10 cellular contexts compared by ENCODE assay signal in genomic region chr10:96288151-96288621, GRCh38. TPM values are rescaled to one million over a fixed set of nuclear protein-coding genes. Genes with fewer than 3 reads are reported as not detected.
DNase-seq lines count a peak whose midpoint lies in the region; ATAC-seq and TF ChIP-seq lines count a peak whose summit lies in the region.
"Had no signal": no experiment of that assay in that cellular context is flagged by ENCODE, and none has a peak within 500 bp of the region (broad histone marks: within the 10 kb centered on the region; RNA-seq: fewer than 3 reads in every experiment).

No MANE protein-coding gene starts in this region.

- H3K4me1 Mint-ChIP-seq in mesothelial cell of epicardium = peaks cover 35% of the 10 kb centered on the region

- peak overlapping the region in 1 of 4 donors; percentile 29 for H3K27ac ChIP-seq in gastrocnemius medialis

- H3K9me3 ChIP-seq in gastrocnemius medialis (no peaks in the 10 kb centered on the region), BE2C (no peaks in the 10 kb centered on the region)
- H3K9me3 ChIP-seq: lower lobe of right lung had no signal

- ATAC-seq in GM21423 (IDR thresholded peaks at IDR 0.05; ENCODE audit: unreplicated experiment) (peak; percentile 58), HG03558 (IDR thresholded peaks at IDR 0.05; ENCODE audit: extremely low read depth, unreplicated experiment) (peak; percentile 46), gastrocnemius medialis (no peak)

- H3K4me3 ChIP-seq in gastrocnemius medialis = no peak overlapping the region
- H3K4me3 ChIP-seq in BE2C (ENCODE audit: low read depth, low read length) = no peak overlapping the region
- H3K4me3 ChIP-seq: lower lobe of right lung had no signal

- TF ChIP-seq CTCF in GM13977 (IDR thresholded peaks at IDR 0.05; ENCODE audit: extremely low read depth, insufficient read depth, missing control alignments) (no peak), mesothelial cell of epicardium (IDR thresholded peaks at IDR 0.05; ENCODE audit: unreplicated experiment) (no peak), gastrocnemius medialis (IDR thresholded peaks at IDR 0.05 in 4 of 5, conservative IDR thresholded peaks at IDR 0.05 in 1 of 5) (no peak), BE2C (IDR thresholded peaks at IDR 0.05; ENCODE audit: low read depth, low read length) (no peak)

- peak overlapping the region; percentile 51 for H3K27ac Mint-ChIP-seq in mesothelial cell of epicardium

- DNase-seq in GM13977 (ENCODE audit: low spot score) (peak; percentile 55), mesothelial cell of epicardium (ENCODE audit: low spot score in 2 of 2, unreplicated experiment in 2 of 2) (no peak), gastrocnemius medialis (no peak), DMS79 treated with DMSO at 0.1 percent for 48 hours (lab: John Stamatoyannopoulos, UW) (no peak), BE2C (no peak), DMS114 treated with DMSO at 0.1 percent for 48 hours (lab: John Stamatoyannopoulos, UW; ENCODE audit: unreplicated experiment) (no peak)
- DNase-seq: lower lobe of right lung had no signal

- H3K9me3 Mint-ChIP-seq in mesothelial cell of epicardium = no peaks in the 10 kb centered on the region

- H3K27me3 Mint-ChIP-seq in mesothelial cell of epicardium (ENCODE audit: low read depth) = no peaks in the 10 kb centered on the region

- no peak overlapping the region for H3K4me3 Mint-ChIP-seq in mesothelial cell of epicardium

- in situ Hi-C loops in GM13977 (cut with MboI; ENCODE audit: low pct_unique_long_range_greater_than_20kb, low sequenced_read_pairs, unreplicated experiment) = no loop called here
- in situ Hi-C loops in gastrocnemius medialis (cut with MboI; ENCODE audit: low sequenced_read_pairs in 4 of 4) = loop anchor here in 1 of 4 donors (25.0 kb wide), 1 partner anchor 251 kb away; the partner anchor contains the start of gene CCNJ

- H3K36me3 ChIP-seq in gastrocnemius medialis (no peaks in the 10 kb centered on the region), BE2C (no peaks in the 10 kb centered on the region)
- H3K36me3 ChIP-seq: lower lobe of right lung had no signal

- no peaks in the 10 kb centered on the region for H3K36me3 Mint-ChIP-seq in mesothelial cell of epicardium

- peaks cover 14% of the 10 kb centered on the region in 2 donors for H3K4me1 ChIP-seq in gastrocnemius medialis
- H3K4me1 ChIP-seq in BE2C = no peaks in the 10 kb centered on the region

- no peak for TF ChIP-seq POLR2A in gastrocnemius medialis (IDR thresholded peaks at IDR 0.05)

- intact Hi-C loops in gastrocnemius medialis (cut with DNase I; ENCODE audit: low total_unique reads) = no loop called here

- H3K27me3 ChIP-seq in gastrocnemius medialis (no peaks in the 10 kb centered on the region), BE2C (0 out of 2 replicates have a peak, but pooled peaks cover under 1% of the 10 kb centered on the region)

RNA-seq across cellular contexts. Expression of gene DNTT, which starts 16.0 kb away (rescaled TPM):
- total RNA-seq in mesothelial cell of epicardium (not detected in 3 replicates), gastrocnemius medialis (not detected)
- not detected for polyA plus RNA-seq in BE2C (2012; ENCODE audit: insufficient read depth, insufficient read length, low read depth)
- total RNA-seq: HT1080, lower lobe of right lung had no signal

RNA-seq across cellular contexts. Expression of gene BLNK, which starts 16.8 kb away (rescaled TPM):
- 7.0 to 8.2 TPM (median 7.1 TPM) in 3 replicates for total RNA-seq in mesothelial cell of epicardium
- under 1 TPM in 2 of 4 donors, not detected in 2; 0.24 to 0.29 TPM for total RNA-seq in gastrocnemius medialis
- polyA plus RNA-seq in BE2C (2012; ENCODE audit: insufficient read depth, insufficient read length, low read depth) = 2.0 TPM
- total RNA-seq: HT1080 had no signal

Comparison
In these comparisons a context has a peak if more than half of its experiments do, and no peak if none do; other contexts are left out.
1. ATAC-seq: peak in GM21423 (single experiment) and HG03558 (single experiment); none in gastrocnemius medialis (0 of 2).